23 cellular contexts compared by ENCODE assay signal in the genomic region with DNA sequence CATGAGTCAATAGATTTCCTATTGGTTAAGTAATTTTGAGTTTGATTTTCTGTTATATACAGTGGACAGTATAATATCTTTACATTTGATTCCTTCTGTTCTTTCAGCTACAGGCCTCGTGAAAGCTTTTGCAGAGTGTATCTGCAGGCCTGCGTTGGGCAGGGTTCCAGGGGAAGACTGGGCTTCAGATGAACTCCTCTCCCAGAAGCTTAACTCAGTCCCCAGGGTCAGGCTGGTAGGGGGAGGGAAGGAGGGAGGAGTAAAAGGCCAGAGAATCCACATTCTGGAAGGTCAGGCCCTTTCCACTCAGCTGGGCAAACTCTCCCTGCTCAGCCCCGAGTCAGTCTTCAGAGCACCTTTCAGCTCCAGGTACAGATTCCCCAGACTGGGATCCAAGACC.
"Had no signal": no experiment of that assay in that cellular context is flagged by ENCODE, and none has a peak within 500 bp of the region (broad histone marks: within the 10 kb centered on the region; RNA-seq: fewer than 3 reads in every experiment).

No MANE protein-coding gene starts in this region.

- H3K9me3 ChIP-seq: mucosa of descending colon, ovary, right lobe of liver had no signal

- H3K27me3 ChIP-seq: ovary, right lobe of liver, upper lobe of left lung had no signal

- H3K36me3 ChIP-seq: esophagus muscularis mucosa, ovary, right lobe of liver, tibial artery, upper lobe of left lung had no signal

- H3K4me3 ChIP-seq: coronary artery, esophagus muscularis mucosa, lung, mucosa of descending colon, ovary, right lobe of liver, smooth muscle cell, tibial artery, upper lobe of left lung had no signal

- H3K4me2 ChIP-seq: smooth muscle cell had no signal

- ATAC-seq: mucosa of descending colon; natural killer cell treated with Interleukin-12 subunit alpha and Interleukin-12 subunit beta and Interleukin-15 and Interleukin-18, amount 100 ng/mL, for 72 hours; right lobe of liver; stimulated activated naive CD8-positive, alpha-beta T cell treated with anti-CD3 and anti-CD28 coated beads, Interleukin-15, amount 100 ng/mL, for 72 hours had no signal

- H3K27ac ChIP-seq: coronary artery, esophagus muscularis mucosa, ovary, right lobe of liver, tibial artery, upper lobe of left lung had no signal

- DNase-seq: dermis blood vessel endothelial cell; effector memory CD4-positive, alpha-beta T cell; foreskin melanocyte; mucosa of descending colon; naive B cell; occipital lobe; ovary; posterior cingulate gyrus; retina; right lobe of liver; stimulated activated CD4-positive, alpha-beta T cell treated with anti-CD3 and anti-CD28 coated beads, Interleukin-12 subunit alpha, Interleukin-12 subunit beta, amount 100 ng/mL, for 4 hours; stimulated activated CD4-positive, alpha-beta T cell treated with anti-CD3 and anti-CD28 coated beads, Interleukin-1b, Interleukin-23, amount 100 ng/mL, for 48 hours; stimulated activated CD4-positive, alpha-beta T cell treated with anti-CD3 and anti-CD28 coated beads, Interleukin-4, amount 100 ng/mL, for 1 hour; stimulated activated CD8-positive, alpha-beta memory T cell treated with anti-CD3 and anti-CD28 coated beads, Interleukin-4, amount 100 ng/mL, for 48 hours; stimulated activated naive CD4-positive, alpha-beta T cell; stimulated activated naive CD8-positive, alpha-beta T cell treated with anti-CD3 and anti-CD28 coated beads, Interleukin-15, amount 100 ng/mL, for 72 hours; tibial artery; upper lobe of left lung had no signal

- H3K4me1 ChIP-seq: right lobe of liver, tibial artery, upper lobe of left lung had no signal
